ENCODE assay signal across 8 cellular contexts in genomic region chr4:55395218-55395528, GRCh38. TPM values are rescaled to one million over a fixed set of nuclear protein-coding genes. Genes with fewer than 3 reads are reported as not detected.
DNase-seq lines count a peak whose midpoint lies in the region; ATAC-seq and TF ChIP-seq lines count a peak whose summit lies in the region.

No MANE protein-coding gene starts in this region.

- H3K36me3 Mint-ChIP-seq in activated T-cell treated with anti-CD3 and anti-CD28 coated beads, Interleukin-2, amount 50 U/mL, for 24 hours (ENCODE audit: low read depth), result peaks cover 35% of the 10 kb centered on the region
- H3K36me3 Mint-ChIP-seq in stimulated activated memory B cell treated with anti-CD40 and anti-IgM and Interleukin-4, amounts not matched to agents 10 μg/mL and 1 μg/mL and 100 μg/mL, for 72 hours, result peaks cover 20% of the 10 kb centered on the region

- H3K27ac Mint-ChIP-seq in activated T-cell treated with anti-CD3 and anti-CD28 coated beads, Interleukin-2, amount 50 U/mL, for 24 hours, result peak overlapping the region; percentile 98
- H3K27ac Mint-ChIP-seq in stimulated activated memory B cell treated with anti-CD40 and anti-IgM and Interleukin-4, amounts not matched to agents 10 μg/mL and 1 μg/mL and 100 μg/mL, for 72 hours, result peak overlapping the region; percentile 95

- 0 to 4% methylated on average over 2 to 4 of the region's 4 CpGs for WGBS in gastroesophageal sphincter (ENCODE audit: low coverage in 1 of 2), 2 donors

- peaks cover 2 to 36% (median 15%) of the 10 kb centered on the region in 3 donors for H3K4me1 ChIP-seq in gastroesophageal sphincter

- no peak for TF ChIP-seq POLR2A in gastroesophageal sphincter (IDR thresholded peaks at IDR 0.05)

- no peaks in the 10 kb centered on the region for H3K27me3 ChIP-seq in gastroesophageal sphincter

- H3K36me3 ChIP-seq in SK-N-MC (ENCODE audit: insufficient read depth, low read length) (peaks cover 8% of the 10 kb centered on the region; the same call in 1 of the 2 replicates), gastroesophageal sphincter (no peaks in the 10 kb centered on the region)

- no peaks in the 10 kb centered on the region for H3K27me3 Mint-ChIP-seq in activated T-cell treated with anti-CD3 and anti-CD28 coated beads, Interleukin-2, amount 50 U/mL, for 24 hours
- H3K27me3 Mint-ChIP-seq in stimulated activated memory B cell treated with anti-CD40 and anti-IgM and Interleukin-4, amounts not matched to agents 10 μg/mL and 1 μg/mL and 100 μg/mL, for 72 hours, result no peaks in the 10 kb centered on the region

- peak overlapping the region; percentile 95 for H3K4me3 ChIP-seq in SK-N-MC
- H3K4me3 ChIP-seq in gastroesophageal sphincter, result peak overlapping the region; percentile 87 to 95

- H3K4me1 Mint-ChIP-seq in activated T-cell treated with anti-CD3 and anti-CD28 coated beads, Interleukin-2, amount 50 U/mL, for 24 hours (ENCODE audit: low read depth), result peaks cover 34% of the 10 kb centered on the region
- H3K4me1 Mint-ChIP-seq in stimulated activated memory B cell treated with anti-CD40 and anti-IgM and Interleukin-4, amounts not matched to agents 10 μg/mL and 1 μg/mL and 100 μg/mL, for 72 hours, result peaks cover 27% of the 10 kb centered on the region

- H3K27ac ChIP-seq in SK-N-MC (no peak overlapping the region), gastroesophageal sphincter (peak overlapping the region; percentile 94 to 100 (median 98))

- peak in 2 of 4 experiments; percentile 18 to 42 for TF ChIP-seq CTCF in gastroesophageal sphincter (IDR thresholded peaks at IDR 0.05)

- no peak for ATAC-seq in gastroesophageal sphincter
- ATAC-seq in stimulated activated memory B cell treated with anti-CD40 and anti-IgM and Interleukin-4, amounts not matched to agents 10 μg/mL and 1 μg/mL and 100 μg/mL, for 72 hours, result no peak
- no peak for ATAC-seq in GM18520 (IDR thresholded peaks at IDR 0.05; ENCODE audit: unreplicated experiment)
- no peak for ATAC-seq in HG03108 (IDR thresholded peaks at IDR 0.05; ENCODE audit: unreplicated experiment)

- H3K4me3 Mint-ChIP-seq in activated T-cell treated with anti-CD3 and anti-CD28 coated beads, Interleukin-2, amount 50 U/mL, for 24 hours, result peak overlapping the region; percentile 91
- H3K4me3 Mint-ChIP-seq in stimulated activated memory B cell treated with anti-CD40 and anti-IgM and Interleukin-4, amounts not matched to agents 10 μg/mL and 1 μg/mL and 100 μg/mL, for 72 hours, result peak overlapping the region; percentile 97

- H3K9me3 ChIP-seq in SK-N-MC (ENCODE audit: low read depth, low read length) (no peaks in the 10 kb centered on the region), gastroesophageal sphincter (no peaks in the 10 kb centered on the region)

- TF ChIP-seq EP300 in gastroesophageal sphincter (IDR thresholded peaks at IDR 0.05), result no peak

- no peak for DNase-seq in activated T-cell treated with anti-CD3 and anti-CD28 coated beads, Interleukin-2, amount 50 U/mL, for 24 hours
- no peak for DNase-seq in activated T-cell treated with anti-CD3 and anti-CD28 coated beads, Interleukin-2, amount 50 U/mL, for 1 hour
- DNase-seq in SK-N-MC (ENCODE audit: low read depth, low spot score) (no peak), DMS 273 treated with DMSO at 0.1 percent for 48 hours (lab: John Stamatoyannopoulos, UW) (no peak)

- H3K9ac ChIP-seq in SK-N-MC (ENCODE audit: insufficient read length), result peak overlapping the region; percentile 3

- H3K9me3 Mint-ChIP-seq in activated T-cell treated with anti-CD3 and anti-CD28 coated beads, Interleukin-2, amount 50 U/mL, for 24 hours, result no peaks in the 10 kb centered on the region
- H3K9me3 Mint-ChIP-seq in stimulated activated memory B cell treated with anti-CD40 and anti-IgM and Interleukin-4, amounts not matched to agents 10 μg/mL and 1 μg/mL and 100 μg/mL, for 72 hours, result no peaks in the 10 kb centered on the region

RNA-seq across cellular contexts. Expression of gene TMEM165, which starts 0.6 kb away (rescaled TPM):
- 100 to 1,000 TPM; 136 to 198 (median 169) TPM for total RNA-seq in gastroesophageal sphincter

RNA-seq across cellular contexts. Expression of gene SRD5A3, which starts 49.1 kb away (rescaled TPM):
- total RNA-seq in gastroesophageal sphincter, result 1 to 10 TPM; 1.6 to 6.0 (median 4.8) TPM
